Comparison of ENCODE assay signal across 30 cellular contexts in genomic region chr12:25337916-25338315, GRCh38.
"Had no signal": no experiment of that assay in that cellular context is flagged by ENCODE, and none has a peak within 500 bp of the region (broad histone marks: within the 10 kb centered on the region; RNA-seq: fewer than 3 reads in every experiment).

No MANE protein-coding gene starts in this region.

- H3K27me3 ChIP-seq: ascending aorta, cardiac muscle cell, MG63, SJCRH30 had no signal

- H3K4me1 ChIP-seq: ascending aorta had no signal

- DNase-seq: activated CD4-positive, alpha-beta T cell treated with anti-CD3 and anti-CD28 coated beads for 36 hours; activated CD4-positive, alpha-beta T cell treated with anti-CD3 and anti-CD28 coated beads, Interleukin-2, amount 10 ng/mL, durations not matched to agents 7 days and 5 days; activated CD4-positive, alpha-beta T cell treated with anti-CD3 and anti-CD28 coated beads, Interleukin-2, amount 50 U/mL, for 48 hours; activated CD8-positive, alpha-beta T cell treated with anti-CD3 and anti-CD28 coated beads, Interleukin-2, amount 10 ng/mL, durations not matched to agents 7 days and 5 days; activated gamma-delta T cell; activated naive CD4-positive, alpha-beta T cell treated with Interleukin-2 at 50 U/mL for 16 hours; activated naive CD8-positive, alpha-beta T cell treated with anti-CD3 and anti-CD28 coated beads, Interleukin-2, amount 10 ng/mL, durations not matched to agents 7 days and 5 days; activated T-cell treated with anti-CD3 and anti-CD28 coated beads, Interleukin-2, amount 50 U/mL, for 24 hours; amygdala; Kasumi-1; MG63; MV-4-11; NCI-H1092; NCI-H1436 treated with DMSO at 0.1 percent for 48 hours; NCI-H1694 treated with DMSO at 0.1 percent for 48 hours; NCI-H2029; NCI-H2171 treated with DMSO at 0.1 percent for 48 hours; NCI-H2227 treated with DMSO at 0.1 percent for 48 hours; NCI-H446; NCI-H510A treated with DMSO at 0.1 percent for 48 hours; NCI-H526 treated with DMSO at 0.1 percent for 48 hours; NCI-H774; SHP77; SJCRH30; SK-N-SH had no signal

- H3K9ac ChIP-seq: SK-N-SH had no signal

- H3K36me3 ChIP-seq: ascending aorta, cardiac muscle cell, MG63, SJCRH30 had no signal

- ATAC-seq: activated CD4-positive, alpha-beta T cell treated with anti-CD3 and anti-CD28 coated beads for 36 hours; activated CD4-positive, CD25-positive, alpha-beta regulatory T cell treated with anti-CD3 and anti-CD28 coated beads, Interleukin-2, amount 50 U/mL, for 24 hours; activated CD8-positive, alpha-beta T cell treated with anti-CD3 and anti-CD28 coated beads, Interleukin-2, amount 10 ng/mL, durations not matched to agents 7 days and 5 days; Panc1; WTC11 had no signal

- H3K4me3 ChIP-seq: ascending aorta, cardiac muscle cell, MG63, SJCRH30 had no signal

- H3K27ac ChIP-seq: ascending aorta, cardiac muscle cell, SJCRH30 had no signal

- H3K4me2 ChIP-seq: SK-N-SH had no signal

- H3K9me3 ChIP-seq: ascending aorta, SJCRH30, SK-N-SH had no signal
